ENCODE assay signal across 8 cellular contexts in genomic region chr7:55593515-55594318, GRCh38. TPM values are rescaled to one million over a fixed set of nuclear protein-coding genes. Genes with fewer than 3 reads are reported as not detected.
DNase-seq lines count a peak whose midpoint lies in the region; ATAC-seq lines count a peak whose summit lies in the region.

No MANE protein-coding gene starts in this region.

- peak; percentile 42 for ATAC-seq in GM18508 (IDR thresholded peaks at IDR 0.05; ENCODE audit: insufficient read depth, unreplicated experiment)
- ATAC-seq in left ventricle myocardium superior: peak; percentile 80

- H3K4me1 ChIP-seq in SJSA1 (replicated peaks): no peaks in the 10 kb centered on the region

- no peaks in the 10 kb centered on the region; the same call in 1 of the 2 replicates for H3K27me3 ChIP-seq in SJSA1 (replicated peaks)

- DNase-seq in AG08395 (ENCODE audit: low spot score) (peak; percentile 59), HuH-7 (ENCODE audit: low spot score) (peak; percentile 78), SJSA1 (ENCODE audit: low read depth in 1 of 2, low spot score in 2 of 2) (peak; percentile 49 to 67), left ventricle myocardium superior (peak; percentile 79), putamen (ENCODE audit: low spot score) (no peak)
- DNase-seq in activated naive CD4-positive, alpha-beta T cell treated with Interleukin-2 at 50 U/mL for 16 hours: peak; percentile 77
- peak; percentile 56 to 74 for DNase-seq in stimulated activated CD4-positive, alpha-beta T cell treated with anti-CD3 and anti-CD28 coated beads, Interleukin-12 subunit alpha, Interleukin-12 subunit beta, amount 100 ng/mL, for 24 hours (ENCODE audit: low read depth in 2 of 2)

- H3K9me3 ChIP-seq in SJSA1 (replicated peaks): no peaks in the 10 kb centered on the region

- H3K27ac ChIP-seq in SJSA1: no peak overlapping the region

- no peak overlapping the region for H3K4me3 ChIP-seq in SJSA1

- intact Hi-C loops in left ventricle myocardium superior (cut with micrococcal nuclease): no loop called here

- H3K36me3 ChIP-seq in SJSA1: no peaks in the 10 kb centered on the region

RNA-seq across cellular contexts. Expression of gene VOPP1, which starts 21.4 kb away (rescaled TPM):
- 88.2 and 107 TPM in 2 replicates for total RNA-seq in SJSA1 (2014; rRNA removed; shearing (Covaris generic))
- 23.4 TPM for total RNA-seq in left ventricle myocardium superior
